ENCODE assay signal across 1 cellular context in the genomic region with DNA sequence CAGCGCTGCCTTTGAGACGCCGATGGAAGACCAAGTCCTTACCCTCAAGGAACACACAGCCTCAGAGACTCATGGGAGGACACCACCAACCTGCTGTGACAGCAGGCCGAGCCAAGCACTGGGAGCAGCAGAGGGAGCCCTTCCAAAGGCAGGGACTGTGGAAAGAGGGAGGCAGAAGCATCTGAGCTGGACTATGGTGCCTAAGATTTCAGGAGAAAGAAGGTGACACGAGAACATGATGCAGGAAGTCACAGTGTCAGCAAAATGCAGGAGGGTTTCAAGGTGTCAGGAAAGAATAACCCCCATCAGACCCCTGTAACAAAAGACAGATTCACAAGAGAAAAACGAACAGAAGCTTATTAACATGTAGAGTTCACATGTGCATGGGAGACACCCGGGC.
TF ChIP-seq lines count a peak whose summit lies in the region.

No MANE protein-coding gene starts in this region.

TF ChIP-seq in HCT116, 20 proteins besides CTCF, POLR2A, EP300 and RAD21 (continued from another document):
- TF ChIP-seq, protein P1, sequence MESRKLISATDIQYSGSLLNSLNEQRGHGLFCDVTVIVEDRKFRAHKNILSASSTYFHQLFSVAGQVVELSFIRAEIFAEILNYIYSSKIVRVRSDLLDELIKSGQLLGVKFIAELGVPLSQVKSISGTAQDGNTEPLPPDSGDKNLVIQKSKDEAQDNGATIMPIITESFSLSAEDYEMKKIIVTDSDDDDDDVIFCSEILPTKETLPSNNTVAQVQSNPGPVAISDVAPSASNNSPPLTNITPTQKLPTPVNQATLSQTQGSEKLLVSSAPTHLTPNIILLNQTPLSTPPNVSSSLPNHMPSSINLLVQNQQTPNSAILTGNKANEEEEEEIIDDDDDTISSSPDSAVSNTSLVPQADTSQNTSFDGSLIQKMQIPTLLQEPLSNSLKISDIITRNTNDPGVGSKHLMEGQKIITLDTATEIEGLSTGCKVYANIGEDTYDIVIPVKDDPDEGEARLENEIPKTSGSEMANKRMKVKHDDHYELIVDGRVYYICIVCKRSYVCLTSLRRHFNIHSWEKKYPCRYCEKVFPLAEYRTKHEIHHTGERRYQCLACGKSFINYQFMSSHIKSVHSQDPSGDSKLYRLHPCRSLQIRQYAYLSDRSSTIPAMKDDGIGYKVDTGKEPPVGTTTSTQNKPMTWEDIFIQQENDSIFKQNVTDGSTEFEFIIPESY (IDR thresholded peaks at IDR 0.05; ENCODE audit: extremely low read depth, insufficient replicate concordance, low read length): no peak
- no peak for TF ChIP-seq CBX3 (IDR thresholded peaks at IDR 0.05; ENCODE audit: low read depth)
- no peak for TF ChIP-seq ELF1 (IDR thresholded peaks at IDR 0.05; ENCODE audit: borderline replicate concordance, low read depth)
TF ChIP-seq in HCT116: peak in this region for 0.
